In genomic region chr22:32864041-32864440, GRCh38 we compare ENCODE assay signal across 26 cellular contexts.
"Had no signal": no experiment of that assay in that cellular context is flagged by ENCODE, and none has a peak within 500 bp of the region (broad histone marks: within the 10 kb centered on the region; RNA-seq: fewer than 3 reads in every experiment).

No MANE protein-coding gene starts in this region.

- H3K36me3 ChIP-seq: cardiac muscle cell, SJCRH30 had no signal

- DNase-seq: activated CD4-positive, alpha-beta memory T cell treated with anti-CD3 and anti-CD28 coated beads for 36 hours; activated CD4-positive, alpha-beta T cell treated with anti-CD3 and anti-CD28 coated beads, Interleukin-2, amount 10 ng/mL, durations not matched to agents 7 days and 5 days; activated CD4-positive, CD25-positive, alpha-beta regulatory T cell; activated CD8-positive, alpha-beta memory T cell treated with anti-CD3 and anti-CD28 coated beads for 24 hours; activated effector memory CD4-positive, alpha-beta T cell treated with anti-CD3 and anti-CD28 coated beads, Interleukin-2, amount 50 U/mL, for 16 hours; activated naive CD4-positive, alpha-beta T cell treated with Interleukin-2 at 50 U/mL for 16 hours; activated naive CD8-positive, alpha-beta T cell treated with anti-CD3 and anti-CD28 coated beads, Interleukin-2, amount 50 U/mL, for 24 hours; activated T-cell treated with anti-CD3 and anti-CD28 coated beads, Interleukin-2, amount 50 U/mL, for 4 hours; amniotic stem cell; Kasumi-1; KBM-7; NCI-H1092; NCI-H1417; NCI-H1930; NCI-H2171 treated with DMSO at 0.1 percent for 48 hours; NCI-H345; NCI-H510A; NCI-H526 treated with DMSO at 0.1 percent for 48 hours; NCI-H82; SK-N-SH; T-helper 1 cell had no signal

- H3K4me2 ChIP-seq: SK-N-SH had no signal

- ATAC-seq: activated naive CD4-positive, alpha-beta T cell treated with anti-CD3 and anti-CD28 coated beads, Interleukin-2, amount 50 U/mL, for 72 hours; activated naive CD8-positive, alpha-beta T cell treated with anti-CD3 and anti-CD28 coated beads, Interleukin-2, amount 50 U/mL, for 24 hours; activated T-cell treated with anti-CD3 and anti-CD28 coated beads, Interleukin-2, amount 50 U/mL, for 4 hours had no signal

- H3K4me3 ChIP-seq: ascending aorta, cardiac muscle cell, SJCRH30 had no signal

- H3K9me3 ChIP-seq: ascending aorta, SJCRH30, SK-N-SH had no signal

- H3K27me3 ChIP-seq: ascending aorta, cardiac muscle cell, SJCRH30 had no signal

- H3K9ac ChIP-seq: SK-N-SH had no signal

- H3K27ac ChIP-seq: ascending aorta, SJCRH30, VCaP had no signal

- H3K4me1 ChIP-seq: ascending aorta had no signal
